In genomic region chr20:44388466-44389023, GRCh38 we compare ENCODE assay signal across 1 cellular context.
TF ChIP-seq lines count a peak whose summit lies in the region.

No MANE protein-coding gene starts in this region.

TF ChIP-seq in HepG2, 621 proteins besides CTCF, POLR2A, EP300 and RAD21 (continued from another document):
- TF ChIP-seq, protein P1, sequence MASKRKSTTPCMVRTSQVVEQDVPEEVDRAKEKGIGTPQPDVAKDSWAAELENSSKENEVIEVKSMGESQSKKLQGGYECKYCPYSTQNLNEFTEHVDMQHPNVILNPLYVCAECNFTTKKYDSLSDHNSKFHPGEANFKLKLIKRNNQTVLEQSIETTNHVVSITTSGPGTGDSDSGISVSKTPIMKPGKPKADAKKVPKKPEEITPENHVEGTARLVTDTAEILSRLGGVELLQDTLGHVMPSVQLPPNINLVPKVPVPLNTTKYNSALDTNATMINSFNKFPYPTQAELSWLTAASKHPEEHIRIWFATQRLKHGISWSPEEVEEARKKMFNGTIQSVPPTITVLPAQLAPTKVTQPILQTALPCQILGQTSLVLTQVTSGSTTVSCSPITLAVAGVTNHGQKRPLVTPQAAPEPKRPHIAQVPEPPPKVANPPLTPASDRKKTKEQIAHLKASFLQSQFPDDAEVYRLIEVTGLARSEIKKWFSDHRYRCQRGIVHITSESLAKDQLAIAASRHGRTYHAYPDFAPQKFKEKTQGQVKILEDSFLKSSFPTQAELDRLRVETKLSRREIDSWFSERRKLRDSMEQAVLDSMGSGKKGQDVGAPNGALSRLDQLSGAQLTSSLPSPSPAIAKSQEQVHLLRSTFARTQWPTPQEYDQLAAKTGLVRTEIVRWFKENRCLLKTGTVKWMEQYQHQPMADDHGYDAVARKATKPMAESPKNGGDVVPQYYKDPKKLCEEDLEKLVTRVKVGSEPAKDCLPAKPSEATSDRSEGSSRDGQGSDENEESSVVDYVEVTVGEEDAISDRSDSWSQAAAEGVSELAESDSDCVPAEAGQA (IDR thresholded peaks at IDR 0.05; ENCODE audit: low read depth) = no peak
- TF ChIP-seq, protein P1 (CRISPR knock-in tag; IDR thresholded peaks at IDR 0.05; ENCODE audit: borderline replicate concordance) = no peak
- TF ChIP-seq CREB1 (IDR thresholded peaks at IDR 0.05) = no peak
- TF ChIP-seq CREB1 (CRISPR knock-in tag; IDR thresholded peaks at IDR 0.05) = no peak
- TF ChIP-seq FIP1L1 (IDR thresholded peaks at IDR 0.05; ENCODE audit: borderline replicate concordance, insufficient read depth, low read depth, low read length) = no peak; the same call in 1 of the 2 replicates
- TF ChIP-seq PCBP2 (optimal IDR thresholded peaks at IDR 0.05; ENCODE audit: low read depth, low read length, poor library complexity, severe bottlenecking) = no peak
- no peak for TF ChIP-seq DMAP1 (CRISPR knock-in tag; IDR thresholded peaks at IDR 0.05)
- no peak for TF ChIP-seq NR2F6 (IDR thresholded peaks at IDR 0.05)
- TF ChIP-seq NR2F6 (CRISPR knock-in tag; IDR thresholded peaks at IDR 0.05) = no peak
- no peak for TF ChIP-seq TBX2 (CRISPR knock-in tag; IDR thresholded peaks at IDR 0.05; ENCODE audit: borderline replicate concordance)
- no peak for TF ChIP-seq RCOR2 (CRISPR knock-in tag; IDR thresholded peaks at IDR 0.05)
- no peak for TF ChIP-seq ZNF234 (CRISPR knock-in tag; conservative IDR thresholded peaks at IDR 0.05)
- TF ChIP-seq RXRA (CRISPR knock-in tag; IDR thresholded peaks at IDR 0.05) = peak; percentile 60; the same call in 1 of the 2 replicates
- TF ChIP-seq ZSCAN22 (CRISPR knock-in tag; IDR thresholded peaks at IDR 0.05) = no peak
- no peak for TF ChIP-seq MEIS2 (CRISPR knock-in tag; IDR thresholded peaks at IDR 0.05)
- TF ChIP-seq, protein P2, sequence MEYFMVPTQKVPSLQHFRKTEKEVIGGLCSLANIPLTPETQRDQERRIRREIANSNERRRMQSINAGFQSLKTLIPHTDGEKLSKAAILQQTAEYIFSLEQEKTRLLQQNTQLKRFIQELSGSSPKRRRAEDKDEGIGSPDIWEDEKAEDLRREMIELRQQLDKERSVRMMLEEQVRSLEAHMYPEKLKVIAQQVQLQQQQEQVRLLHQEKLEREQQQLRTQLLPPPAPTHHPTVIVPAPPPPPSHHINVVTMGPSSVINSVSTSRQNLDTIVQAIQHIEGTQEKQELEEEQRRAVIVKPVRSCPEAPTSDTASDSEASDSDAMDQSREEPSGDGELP (IDR thresholded peaks at IDR 0.05; ENCODE audit: borderline replicate concordance, low read depth) = no peak
- TF ChIP-seq ZNF574 (CRISPR knock-in tag; IDR thresholded peaks at IDR 0.05) = no peak
- TF ChIP-seq, protein P3, sequence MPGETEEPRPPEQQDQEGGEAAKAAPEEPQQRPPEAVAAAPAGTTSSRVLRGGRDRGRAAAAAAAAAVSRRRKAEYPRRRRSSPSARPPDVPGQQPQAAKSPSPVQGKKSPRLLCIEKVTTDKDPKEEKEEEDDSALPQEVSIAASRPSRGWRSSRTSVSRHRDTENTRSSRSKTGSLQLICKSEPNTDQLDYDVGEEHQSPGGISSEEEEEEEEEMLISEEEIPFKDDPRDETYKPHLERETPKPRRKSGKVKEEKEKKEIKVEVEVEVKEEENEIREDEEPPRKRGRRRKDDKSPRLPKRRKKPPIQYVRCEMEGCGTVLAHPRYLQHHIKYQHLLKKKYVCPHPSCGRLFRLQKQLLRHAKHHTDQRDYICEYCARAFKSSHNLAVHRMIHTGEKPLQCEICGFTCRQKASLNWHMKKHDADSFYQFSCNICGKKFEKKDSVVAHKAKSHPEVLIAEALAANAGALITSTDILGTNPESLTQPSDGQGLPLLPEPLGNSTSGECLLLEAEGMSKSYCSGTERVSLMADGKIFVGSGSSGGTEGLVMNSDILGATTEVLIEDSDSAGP (CRISPR knock-in tag; IDR thresholded peaks at IDR 0.05; ENCODE audit: borderline replicate concordance) = peak; percentile 35; the same call in 1 of the 2 replicates
- TF ChIP-seq, protein P4, sequence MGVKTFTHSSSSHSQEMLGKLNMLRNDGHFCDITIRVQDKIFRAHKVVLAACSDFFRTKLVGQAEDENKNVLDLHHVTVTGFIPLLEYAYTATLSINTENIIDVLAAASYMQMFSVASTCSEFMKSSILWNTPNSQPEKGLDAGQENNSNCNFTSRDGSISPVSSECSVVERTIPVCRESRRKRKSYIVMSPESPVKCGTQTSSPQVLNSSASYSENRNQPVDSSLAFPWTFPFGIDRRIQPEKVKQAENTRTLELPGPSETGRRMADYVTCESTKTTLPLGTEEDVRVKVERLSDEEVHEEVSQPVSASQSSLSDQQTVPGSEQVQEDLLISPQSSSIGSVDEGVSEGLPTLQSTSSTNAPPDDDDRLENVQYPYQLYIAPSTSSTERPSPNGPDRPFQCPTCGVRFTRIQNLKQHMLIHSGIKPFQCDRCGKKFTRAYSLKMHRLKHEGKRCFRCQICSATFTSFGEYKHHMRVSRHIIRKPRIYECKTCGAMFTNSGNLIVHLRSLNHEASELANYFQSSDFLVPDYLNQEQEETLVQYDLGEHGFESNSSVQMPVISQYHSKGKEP (CRISPR knock-in tag; IDR thresholded peaks at IDR 0.05) = no peak
- TF ChIP-seq ZNF788 (CRISPR knock-in tag; IDR thresholded peaks at IDR 0.05; ENCODE audit: borderline replicate concordance) = no peak
- no peak for TF ChIP-seq HCFC1 (IDR thresholded peaks at IDR 0.05; ENCODE audit: low read depth, low read length)
- TF ChIP-seq, protein P5, sequence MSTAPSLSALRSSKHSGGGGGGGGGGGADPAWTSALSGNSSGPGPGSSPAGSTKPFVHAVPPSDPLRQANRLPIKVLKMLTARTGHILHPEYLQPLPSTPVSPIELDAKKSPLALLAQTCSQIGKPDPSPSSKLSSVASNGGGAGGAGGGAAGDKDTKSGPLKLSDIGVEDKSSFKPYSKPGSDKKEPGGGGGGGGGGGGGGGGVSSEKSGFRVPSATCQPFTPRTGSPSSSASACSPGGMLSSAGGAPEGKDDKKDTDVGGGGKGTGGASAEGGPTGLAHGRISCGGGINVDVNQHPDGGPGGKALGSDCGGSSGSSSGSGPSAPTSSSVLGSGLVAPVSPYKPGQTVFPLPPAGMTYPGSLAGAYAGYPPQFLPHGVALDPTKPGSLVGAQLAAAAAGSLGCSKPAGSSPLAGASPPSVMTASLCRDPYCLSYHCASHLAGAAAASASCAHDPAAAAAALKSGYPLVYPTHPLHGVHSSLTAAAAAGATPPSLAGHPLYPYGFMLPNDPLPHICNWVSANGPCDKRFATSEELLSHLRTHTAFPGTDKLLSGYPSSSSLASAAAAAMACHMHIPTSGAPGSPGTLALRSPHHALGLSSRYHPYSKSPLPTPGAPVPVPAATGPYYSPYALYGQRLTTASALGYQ (CRISPR knock-in tag; IDR thresholded peaks at IDR 0.05) = no peak
- TF ChIP-seq ZNF883 (CRISPR knock-in tag; IDR thresholded peaks at IDR 0.05; ENCODE audit: not compliant biosample characterization) = peak; percentile 80
- no peak for TF ChIP-seq MXI1 (IDR thresholded peaks at IDR 0.05; ENCODE audit: borderline replicate concordance, low read depth, low read length)
- no peak for TF ChIP-seq ZNF781 (CRISPR knock-in tag; IDR thresholded peaks at IDR 0.05; ENCODE audit: borderline replicate concordance, not compliant biosample characterization)
- no peak for TF ChIP-seq ZFAT (CRISPR knock-in tag; conservative IDR thresholded peaks at IDR 0.05)
- TF ChIP-seq ZNF513 (CRISPR knock-in tag; conservative IDR thresholded peaks at IDR 0.05) = no peak
- peak; percentile 61 for TF ChIP-seq SMC3 (IDR thresholded peaks at IDR 0.05; ENCODE audit: low read length)
- TF ChIP-seq ZFX (CRISPR knock-in tag; IDR thresholded peaks at IDR 0.05; ENCODE audit: low read depth) = peak; percentile 41; the same call in 1 of the 2 replicates
- TF ChIP-seq, protein P6, sequence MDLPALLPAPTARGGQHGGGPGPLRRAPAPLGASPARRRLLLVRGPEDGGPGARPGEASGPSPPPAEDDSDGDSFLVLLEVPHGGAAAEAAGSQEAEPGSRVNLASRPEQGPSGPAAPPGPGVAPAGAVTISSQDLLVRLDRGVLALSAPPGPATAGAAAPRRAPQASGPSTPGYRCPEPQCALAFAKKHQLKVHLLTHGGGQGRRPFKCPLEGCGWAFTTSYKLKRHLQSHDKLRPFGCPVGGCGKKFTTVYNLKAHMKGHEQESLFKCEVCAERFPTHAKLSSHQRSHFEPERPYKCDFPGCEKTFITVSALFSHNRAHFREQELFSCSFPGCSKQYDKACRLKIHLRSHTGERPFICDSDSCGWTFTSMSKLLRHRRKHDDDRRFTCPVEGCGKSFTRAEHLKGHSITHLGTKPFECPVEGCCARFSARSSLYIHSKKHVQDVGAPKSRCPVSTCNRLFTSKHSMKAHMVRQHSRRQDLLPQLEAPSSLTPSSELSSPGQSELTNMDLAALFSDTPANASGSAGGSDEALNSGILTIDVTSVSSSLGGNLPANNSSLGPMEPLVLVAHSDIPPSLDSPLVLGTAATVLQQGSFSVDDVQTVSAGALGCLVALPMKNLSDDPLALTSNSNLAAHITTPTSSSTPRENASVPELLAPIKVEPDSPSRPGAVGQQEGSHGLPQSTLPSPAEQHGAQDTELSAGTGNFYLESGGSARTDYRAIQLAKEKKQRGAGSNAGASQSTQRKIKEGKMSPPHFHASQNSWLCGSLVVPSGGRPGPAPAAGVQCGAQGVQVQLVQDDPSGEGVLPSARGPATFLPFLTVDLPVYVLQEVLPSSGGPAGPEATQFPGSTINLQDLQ (CRISPR knock-in tag; IDR thresholded peaks at IDR 0.05) = peak; percentile 23; the same call in 1 of the 2 replicates
- TF ChIP-seq ZNF136 (CRISPR knock-in tag; IDR thresholded peaks at IDR 0.05; ENCODE audit: low read depth) = no peak
- TF ChIP-seq TRIM24 (CRISPR knock-in tag; IDR thresholded peaks at IDR 0.05) = no peak
- no peak for TF ChIP-seq MBD4 (IDR thresholded peaks at IDR 0.05; ENCODE audit: borderline replicate concordance, low read length)
- no peak for TF ChIP-seq MAX (IDR thresholded peaks at IDR 0.05)
- TF ChIP-seq ZNF44 (CRISPR knock-in tag; IDR thresholded peaks at IDR 0.05) = no peak
- TF ChIP-seq ZNF124 (CRISPR knock-in tag; IDR thresholded peaks at IDR 0.05) = no peak
- peak; percentile 78; the same call in 1 of the 2 replicates for TF ChIP-seq ZNF274 (CRISPR knock-in tag; IDR thresholded peaks at IDR 0.05)
- TF ChIP-seq HHEX (CRISPR knock-in tag; IDR thresholded peaks at IDR 0.05) = no peak
- peak; percentile 97 for TF ChIP-seq ZBTB38 (CRISPR knock-in tag; IDR thresholded peaks at IDR 0.05)
